ENCODE assay signal across 8 cellular contexts in genomic region chr6:32971581-32972352, GRCh38. TPM values are rescaled to one million over a fixed set of nuclear protein-coding genes. Genes with fewer than 3 reads are reported as not detected.
A peak's percentile ranks its signal among the peaks of the same experiment; 100 is the strongest.
DNase-seq lines count a peak whose midpoint lies in the region; ATAC-seq, FAIRE-seq and TF ChIP-seq lines count a peak whose summit lies in the region.

No MANE protein-coding gene starts in this region.

- H3K4me3 ChIP-seq in WI38 (ENCODE audit: low read depth, low read length) (peak overlapping the region; percentile 87), bronchial epithelial cell (ENCODE audit: low read depth, low read length) (peak overlapping the region; percentile 96), skin epidermis (peak overlapping the region; percentile 47 to 98 (median 90))

- H3K27ac ChIP-seq in skin epidermis: peak overlapping the region in 20 of 21 experiments; percentile 97 to 100 (median 100)

- peaks cover 31% of the 10 kb centered on the region for H3K36me3 ChIP-seq in bronchial epithelial cell (ENCODE audit: control insufficient read depth, insufficient read depth, low read length)

- no peak for FAIRE-seq in bronchial epithelial cell (lab: Jason Lieb, UNC)

- DNase-seq in AG08396 (ENCODE audit: low spot score): peak; percentile 97
- DNase-seq in NCI-H2227 (lab: John Stamatoyannopoulos, UW; ENCODE audit: unreplicated experiment): peak; percentile 100
- DNase-seq in bronchial epithelial cell (ENCODE audit: low read depth): peak; percentile 99
- peak; percentile 83 for DNase-seq in iPS-NIHi11 (ENCODE audit: low spot score)

- H3K27me3 ChIP-seq in bronchial epithelial cell (ENCODE audit: control insufficient read depth, insufficient read depth, low read length): no peaks in the 10 kb centered on the region

- ATAC-seq in GM18909 (IDR thresholded peaks at IDR 0.05; ENCODE audit: poor library complexity, unreplicated experiment): peak; percentile 58
- ATAC-seq in HG03159 (IDR thresholded peaks at IDR 0.05; ENCODE audit: unreplicated experiment): peak; percentile 46

- TF ChIP-seq CTCF in WI38 (IDR thresholded peaks at IDR 0.05; ENCODE audit: low read depth, low read length) (0 out of 2 replicates have a peak, but pooled peaks have one; percentile 8), bronchial epithelial cell (IDR thresholded peaks at IDR 0.05; ENCODE audit: insufficient read depth, low read length, severe bottlenecking) (no peak)

RNA-seq across cellular contexts. Expression of gene BRD2, which starts 3.4 kb away (rescaled TPM):
- total RNA-seq in bronchial epithelial cell: 57.1 and 71.7 TPM in 2 replicates

RNA-seq across cellular contexts. Expression of gene HLA-DMA, which starts 18.9 kb away (rescaled TPM):
- 0.26 and 2.8 TPM in 2 replicates for total RNA-seq in bronchial epithelial cell

RNA-seq across cellular contexts. Expression of gene HLA-DMB, which starts 30.9 kb away (rescaled TPM):
- 0.26 and 0.38 TPM in 2 replicates for total RNA-seq in bronchial epithelial cell

RNA-seq across cellular contexts. Expression of gene HLA-DOA, which starts 37.6 kb away (rescaled TPM):
- not detected in 2 replicates for total RNA-seq in bronchial epithelial cell

Comparison
In these comparisons a context has a peak if more than half of its experiments do, and no peak if none do; other contexts are left out.
1. Peak in every context shown above with its lines: DNase-seq, ATAC-seq, H3K4me3 ChIP-seq and H3K27ac ChIP-seq.